ENCODE assay signal across 21 cellular contexts in the genomic region with DNA sequence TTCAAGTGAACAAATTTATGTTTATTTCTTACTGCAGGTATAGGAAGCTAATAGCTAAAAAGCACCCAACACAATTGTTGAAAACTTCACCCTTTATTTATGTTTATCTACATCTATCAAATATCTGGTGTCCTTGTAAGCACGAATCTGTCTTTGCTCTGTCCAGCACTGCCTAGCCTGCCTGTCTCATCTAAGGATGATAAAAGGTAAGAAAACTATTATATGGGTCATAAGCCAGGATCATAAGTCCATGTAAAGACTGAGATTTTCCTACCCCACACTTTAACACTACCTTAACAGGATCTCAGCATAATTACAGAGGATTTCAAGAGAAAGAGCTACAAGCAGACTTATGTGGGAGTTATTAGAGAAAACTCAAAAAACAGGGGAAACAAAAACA.
"Had no signal": no experiment of that assay in that cellular context is flagged by ENCODE, and none has a peak within 500 bp of the region (broad histone marks: within the 10 kb centered on the region; RNA-seq: fewer than 3 reads in every experiment).

No MANE protein-coding gene starts in this region.

- H3K36me3 ChIP-seq: left lung, lower lobe of right lung, ovary, right atrium auricular region, right lobe of liver, suprapubic skin, thoracic aorta, tibial artery, uterus had no signal

- DNase-seq: hippocampal formation; kidney glomerular epithelial cell; left cardiac atrium; left lung; lower lobe of right lung; mammary epithelial cell; mesenchymal stem cell; naive thymus-derived CD4-positive, alpha-beta T cell; ovary; right lobe of liver; stimulated activated CD4-positive, alpha-beta T cell treated with anti-CD3 and anti-CD28 coated beads, Interleukin-1b, Interleukin-23, amount 100 ng/mL, for 48 hours; stimulated activated CD4-positive, alpha-beta T cell treated with anti-CD3 and anti-CD28 coated beads, Interleukin-2, amount 100 ng/mL, for 48 hours; stimulated activated naive B cell treated with anti-CD40 and anti-IgM and Interleukin-4, amounts not matched to agents 10 μg/mL and 1 μg/mL and 100 μg/mL, for 72 hours; stimulated activated naive CD8-positive, alpha-beta T cell treated with anti-CD3 and anti-CD28 coated beads, Interleukin-15, Interleukin-2, amounts not matched to agents 100 U/mL and 50 U/mL, for 24 hours; tibial artery; uterus had no signal

- H3K27ac ChIP-seq: left lung, lower lobe of right lung, ovary, right atrium auricular region, right lobe of liver, suprapubic skin, thoracic aorta, tibial artery, uterus had no signal

- H3K4me3 ChIP-seq: left lung, lower lobe of right lung, ovary, right atrium auricular region, right lobe of liver, smooth muscle cell, suprapubic skin, thoracic aorta, tibial artery, uterus had no signal

- ATAC-seq: left cardiac atrium; left lung; lower lobe of right lung; naive thymus-derived CD4-positive, alpha-beta T cell; natural killer cell treated with Interleukin-12 subunit alpha and Interleukin-12 subunit beta and Interleukin-15 and Interleukin-18, amount 100 ng/mL, for 72 hours; right lobe of liver; stimulated activated naive CD8-positive, alpha-beta T cell treated with anti-CD3 and anti-CD28 coated beads, Interleukin-15, Interleukin-2, amounts not matched to agents 100 U/mL and 50 U/mL, for 24 hours had no signal

- H3K9me3 ChIP-seq: left lung, lower lobe of right lung, ovary, right atrium auricular region, right lobe of liver, suprapubic skin, thoracic aorta, tibial artery, uterus had no signal

- H3K4me1 ChIP-seq: left lung, lower lobe of right lung, right atrium auricular region, right lobe of liver, suprapubic skin, tibial artery, uterus had no signal
